10 cellular contexts compared by ENCODE assay signal in genomic region chr11:69443968-69444364, GRCh38. TPM values are rescaled to one million over a fixed set of nuclear protein-coding genes. Genes with fewer than 3 reads are reported as not detected.
A peak's percentile ranks its signal among the peaks of the same experiment; 100 is the strongest.
DNase-seq lines count a peak whose midpoint lies in the region; ATAC-seq and TF ChIP-seq lines count a peak whose summit lies in the region.
"Had no signal": no experiment of that assay in that cellular context is flagged by ENCODE, and none has a peak within 500 bp of the region (broad histone marks: within the 10 kb centered on the region; RNA-seq: fewer than 3 reads in every experiment).

No MANE protein-coding gene starts in this region.

- H3K4me3 ChIP-seq in AG10803 (ENCODE audit: low read length) (peak overlapping the region; percentile 59), NT2/D1 (ENCODE audit: insufficient read length, low read depth) (peak overlapping the region; percentile 38)

- no peaks in the 10 kb centered on the region for H3K9me3 Mint-ChIP-seq in effector memory CD8-positive, alpha-beta T cell
- H3K9me3 Mint-ChIP-seq in natural killer cell treated with Interleukin-12 subunit alpha and Interleukin-12 subunit beta and Interleukin-15 and Interleukin-18, amount 100 ng/mL, for 72 hours: no peaks in the 10 kb centered on the region

- H3K36me3 ChIP-seq in NT2/D1 (ENCODE audit: insufficient read depth, insufficient read length, low read length): no peaks in the 10 kb centered on the region

- peak overlapping the region in 1 of 2 donors; percentile 49 for H3K27ac Mint-ChIP-seq in effector memory CD8-positive, alpha-beta T cell
- no peak overlapping the region for H3K27ac Mint-ChIP-seq in natural killer cell treated with Interleukin-12 subunit alpha and Interleukin-12 subunit beta and Interleukin-15 and Interleukin-18, amount 100 ng/mL, for 72 hours

- DNase-seq in AG10803 (ENCODE audit: low read depth) (peak; percentile 75), NT2/D1 (ENCODE audit: low read depth, low spot score) (no peak), DMS53 treated with DMSO at 0.1 percent for 48 hours (lab: John Stamatoyannopoulos, UW; ENCODE audit: unreplicated experiment) (no peak), NCI-H2171 treated with DMSO at 0.1 percent for 48 hours (lab: John Stamatoyannopoulos, UW) (no peak)
- DNase-seq in effector memory CD8-positive, alpha-beta T cell: no peak
- no peak for DNase-seq in natural killer cell treated with Interleukin-12 subunit alpha and Interleukin-12 subunit beta and Interleukin-15 and Interleukin-18, amount 100 ng/mL, for 72 hours (ENCODE audit: low spot score)
- DNase-seq: NK-92 treated with Interleukin-12 subunit alpha and Interleukin-12 subunit beta, amount 100 ng/mL, for 24 hours had no signal

- no peaks in the 10 kb centered on the region for H3K27me3 ChIP-seq in NT2/D1 (ENCODE audit: insufficient read depth, insufficient read length)

- H3K4me1 ChIP-seq in NT2/D1 (ENCODE audit: insufficient read depth, insufficient read length): peaks cover 20% of the 10 kb centered on the region

- peaks cover 10 to 72% of the 10 kb centered on the region in 2 donors for H3K27me3 Mint-ChIP-seq in effector memory CD8-positive, alpha-beta T cell
- peaks cover 0 to 25% of the 10 kb centered on the region in 2 donors for H3K27me3 Mint-ChIP-seq in natural killer cell treated with Interleukin-12 subunit alpha and Interleukin-12 subunit beta and Interleukin-15 and Interleukin-18, amount 100 ng/mL, for 72 hours

- no peaks in the 10 kb centered on the region for H3K36me3 Mint-ChIP-seq in effector memory CD8-positive, alpha-beta T cell (ENCODE audit: insufficient read depth)
- H3K36me3 Mint-ChIP-seq in natural killer cell treated with Interleukin-12 subunit alpha and Interleukin-12 subunit beta and Interleukin-15 and Interleukin-18, amount 100 ng/mL, for 72 hours: no peaks in the 10 kb centered on the region

- peak overlapping the region; percentile 85 for H3K9ac ChIP-seq in NT2/D1 (ENCODE audit: insufficient read length, low read depth)

- TF ChIP-seq CTCF in AG10803 (conservative IDR thresholded peaks at IDR 0.05; ENCODE audit: low read length): no peak

- no peak for ATAC-seq in effector memory CD8-positive, alpha-beta T cell (replicated peaks)
- ATAC-seq in natural killer cell treated with Interleukin-12 subunit alpha and Interleukin-12 subunit beta and Interleukin-15 and Interleukin-18, amount 100 ng/mL, for 72 hours: no peak
- ATAC-seq in HG03354 (IDR thresholded peaks at IDR 0.05; ENCODE audit: poor library complexity, severe bottlenecking, unreplicated experiment) (no peak), GM19397 (IDR thresholded peaks at IDR 0.05; ENCODE audit: unreplicated experiment) (no peak)

- H3K9me3 ChIP-seq in NT2/D1 (ENCODE audit: insufficient read depth, low read length): no peaks in the 10 kb centered on the region

- H3K4me1 Mint-ChIP-seq in effector memory CD8-positive, alpha-beta T cell (ENCODE audit: low read depth in 2 of 2): peaks cover 0 to 6% of the 10 kb centered on the region in 2 donors
- no peaks in the 10 kb centered on the region for H3K4me1 Mint-ChIP-seq in natural killer cell treated with Interleukin-12 subunit alpha and Interleukin-12 subunit beta and Interleukin-15 and Interleukin-18, amount 100 ng/mL, for 72 hours (ENCODE audit: low read depth in 2 of 2)

- peak overlapping the region; percentile 62 to 64 for H3K4me3 Mint-ChIP-seq in effector memory CD8-positive, alpha-beta T cell
- peak overlapping the region; percentile 34 for H3K4me3 Mint-ChIP-seq in natural killer cell treated with Interleukin-12 subunit alpha and Interleukin-12 subunit beta and Interleukin-15 and Interleukin-18, amount 100 ng/mL, for 72 hours

RNA-seq across cellular contexts. Expression of gene LINC01488, which starts 37.5 kb away (rescaled TPM):
- not detected for total RNA-seq in natural killer cell treated with Interleukin-12 subunit alpha and Interleukin-12 subunit beta and Interleukin-15 and Interleukin-18, amount 100 ng/mL, for 72 hours
- total RNA-seq: kidney epithelial cell had no signal
